In the genomic region with DNA sequence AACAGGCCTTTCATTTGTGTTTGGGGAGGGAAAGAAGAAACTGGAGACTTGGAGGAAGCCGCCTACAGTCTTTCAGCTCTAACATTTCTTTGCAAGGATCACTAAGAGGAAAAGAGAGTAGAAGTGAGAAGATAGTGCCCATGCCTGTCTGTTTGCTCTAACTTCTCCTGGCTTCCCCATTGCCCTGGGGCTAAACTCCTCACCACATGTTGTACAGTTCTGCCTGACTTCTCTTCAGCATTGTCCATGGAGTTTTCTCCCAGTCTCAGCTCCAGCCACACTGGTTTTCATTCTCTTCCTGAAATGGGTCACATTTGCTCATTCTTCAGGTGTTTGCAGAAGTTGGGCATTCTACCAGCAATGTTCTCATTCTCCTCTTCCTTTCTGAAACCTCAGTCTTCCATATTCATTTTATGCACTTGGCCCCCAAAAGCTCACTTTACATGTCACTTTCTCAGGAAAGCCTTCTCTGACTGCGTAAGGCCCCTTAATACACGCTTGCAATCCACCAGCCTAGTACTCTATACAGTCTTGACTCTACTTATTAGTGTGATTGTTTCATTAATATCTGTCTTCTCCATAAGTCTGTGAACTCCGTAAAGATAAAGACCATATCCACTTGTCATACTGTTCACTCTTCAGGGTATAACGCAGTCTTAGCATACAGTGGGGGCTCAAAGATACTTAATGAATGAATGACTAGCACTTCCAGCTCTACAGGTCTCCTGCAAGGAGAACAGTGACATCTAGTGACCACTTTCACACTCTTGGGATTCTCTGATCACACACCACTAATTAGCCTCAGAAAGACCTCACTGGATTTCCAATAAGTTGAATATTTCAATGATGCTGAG, we compare ENCODE assay signal across 8 cellular contexts. TPM values are rescaled to one million over a fixed set of nuclear protein-coding genes. Genes with fewer than 3 reads are reported as not detected.
A peak's percentile ranks its signal among the peaks of the same experiment; 100 is the strongest.
DNase-seq lines count a peak whose midpoint lies in the region; ATAC-seq and TF ChIP-seq lines count a peak whose summit lies in the region.

No MANE protein-coding gene starts in this region.

- TF ChIP-seq CTCF in Caco-2 (IDR thresholded peaks at IDR 0.05; ENCODE audit: insufficient read depth in 1 of 2, low read depth in 1 of 2, low read length in 1 of 2, severe bottlenecking in 1 of 2, unreplicated experiment in 1 of 2) (peak; percentile 58 to 71), mucosa of descending colon (IDR thresholded peaks at IDR 0.05) (no peak)

- H3K27me3 ChIP-seq in Caco-2 (replicated peaks; ENCODE audit: control insufficient read depth, insufficient read depth, low read length) (no peaks in the 10 kb centered on the region), MG63 (no peaks in the 10 kb centered on the region)

- H3K36me3 ChIP-seq in Caco-2 (ENCODE audit: control insufficient read depth, insufficient read depth, low read length) (no peaks in the 10 kb centered on the region), mucosa of descending colon (ENCODE audit: low read depth) (no peaks in the 10 kb centered on the region), MG63 (no peaks in the 10 kb centered on the region)

- no peaks in the 10 kb centered on the region for H3K36me3 Mint-ChIP-seq in Caco-2 (ENCODE audit: insufficient read depth, unreplicated experiment)

- H3K27ac Mint-ChIP-seq in Caco-2 (ENCODE audit: unreplicated experiment): no peak overlapping the region

- intact Hi-C loops in Caco-2 (cut with micrococcal nuclease; ENCODE audit: unreplicated experiment) (loop anchor here (1.0 to 10.0 kb wide), 7 partner anchors 58 to 765 kb away; no protein-coding TSS in a partner anchor), mucosa of descending colon (cut with DNase I, micrococcal nuclease) (no loop called here)

- CTCF ChIA-PET in Caco-2 (lab: Charles Lee): interaction anchor here (0.5 to 2.8 kb wide), 5 partner anchors 57 to 339 kb away, joined by 3 to 14 read pairs (median 5); no protein-coding TSS in a partner anchor

- ATAC-seq in GM21360 (IDR thresholded peaks at IDR 0.05; ENCODE audit: unreplicated experiment) (peak; percentile 54), mucosa of descending colon (peak; percentile 45), HG03457 (IDR thresholded peaks at IDR 0.05; ENCODE audit: unreplicated experiment) (no peak)

- peaks cover 6% of the 10 kb centered on the region for H3K4me1 Mint-ChIP-seq in Caco-2 (ENCODE audit: low read depth, unreplicated experiment)

- no peak overlapping the region for H3K4me3 Mint-ChIP-seq in Caco-2 (ENCODE audit: unreplicated experiment)

- peaks cover 5% of the 10 kb centered on the region; the same call in 1 of the 2 replicates for H3K4me1 ChIP-seq in Caco-2
- H3K4me1 ChIP-seq in mucosa of descending colon (ENCODE audit: low read depth): no peaks in the 10 kb centered on the region

- H3K9me3 ChIP-seq in Caco-2 (no peaks in the 10 kb centered on the region), mucosa of descending colon (no peaks in the 10 kb centered on the region), MG63 (no peaks in the 10 kb centered on the region)

- POLR2A ChIA-PET in Caco-2 (lab: Charles Lee): no interaction called here

- no peaks in the 10 kb centered on the region for H3K27me3 Mint-ChIP-seq in Caco-2 (ENCODE audit: insufficient read depth, unreplicated experiment)

- DNase-seq in Caco-2 (peak in 1 of 2 experiments; percentile 49), NCI-H460 (ENCODE audit: extremely low read depth, low read depth) (peak; percentile 36), dermis microvascular lymphatic vessel endothelial cell (ENCODE audit: low read depth in 2 of 2) (peak; percentile 5 to 40), mucosa of descending colon (peak in 1 of 3 donors; percentile 38), MG63 (no peak)
- DNase-seq in stimulated activated CD4-positive, alpha-beta T cell treated with anti-CD3 and anti-CD28 coated beads, Interleukin-2, amount 100 ng/mL, for 24 hours: no peak

- no peak overlapping the region for H3K4me3 ChIP-seq in Caco-2 (ENCODE audit: low read depth, low read length)
- H3K4me3 ChIP-seq in mucosa of descending colon: no peak overlapping the region
- H3K4me3 ChIP-seq in MG63: no peak overlapping the region

- no TSS peak for BruUV-seq in Caco-2 (replicated peaks; lab: Mats Ljungman, UMichigan)

- no peaks in the 10 kb centered on the region for H3K9me3 Mint-ChIP-seq in Caco-2 (ENCODE audit: unreplicated experiment)

RNA-seq across cellular contexts. Expression of a gene that starts 40.2 kb away (rescaled TPM):
- total RNA-seq in Caco-2 (2022) (20.3 and 22.3 TPM in 2 replicates), dermis microvascular lymphatic vessel endothelial cell (12.7 and 16.4 TPM in 2 replicates), mucosa of descending colon (10 to 100 TPM; 11.8 to 21.5 (median 20.0) TPM)
- total RNA-seq in NCI-H460 (2014; rRNA removed; shearing (Covaris generic)): 15.0 and 16.2 TPM in 2 replicates
- polyA plus RNA-seq in NCI-H460 (2014; cell fraction: nucleus; rRNA removed): 9.3 and 11.1 TPM in 2 replicates
- 14.2 and 25.1 TPM in 2 replicates for total RNA-seq in MG63 (2014; rRNA removed; shearing (Covaris generic); ENCODE audit: low replicate concordance)

Comparison
In these comparisons a context has a peak if more than half of its experiments do, and no peak if none do; other contexts are left out.
1. DNase-seq: peak in NCI-H460 (single experiment) and dermis microvascular lymphatic vessel endothelial cell (2 of 2); none in stimulated activated CD4-positive, alpha-beta T cell treated with anti-CD3 and anti-CD28 coated beads, Interleukin-2, amount 100 ng/mL, for 24 hours (0 of 2) and MG63 (single experiment).